In the genomic region with DNA sequence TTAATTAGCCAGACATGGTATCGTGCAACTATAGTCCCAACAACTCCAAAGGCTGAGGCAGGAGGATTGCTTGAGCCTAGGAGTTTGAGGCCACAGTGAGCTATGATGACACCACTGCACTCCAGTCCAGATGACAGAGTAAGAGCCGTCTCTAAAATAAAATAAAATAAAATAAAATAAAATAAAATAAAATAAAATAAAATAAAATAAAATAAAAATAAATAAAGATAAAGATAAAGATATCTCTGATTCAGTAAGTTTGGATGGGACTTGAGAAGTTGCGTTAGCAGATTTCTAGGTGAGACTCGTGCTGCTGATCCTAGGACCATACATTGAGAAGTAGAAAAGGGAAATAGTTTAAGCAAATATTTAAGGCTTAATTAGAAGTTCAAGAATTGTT, we compare ENCODE assay signal across 33 cellular contexts.
"Had no signal": no experiment of that assay in that cellular context is flagged by ENCODE, and none has a peak within 500 bp of the region (broad histone marks: within the 10 kb centered on the region; RNA-seq: fewer than 3 reads in every experiment).

No MANE protein-coding gene starts in this region.

- DNase-seq: Karpas-422, Kasumi-1, MG63, MM.1S, MV-4-11, NCI-H1048, NCI-H1092, NCI-H1092 treated with DMSO at 0.1 percent for 48 hours, NCI-H1105, NCI-H1105 treated with DMSO at 0.1 percent for 48 hours, NCI-H1417, NCI-H1417 treated with DMSO at 0.1 percent for 48 hours, NCI-H1436, NCI-H1436 treated with DMSO at 0.1 percent for 48 hours, NCI-H146, NCI-H1694, NCI-H1694 treated with DMSO at 0.1 percent for 48 hours, NCI-H187, NCI-H187 treated with DMSO at 0.1 percent for 48 hours, NCI-H1930, NCI-H2029, NCI-H2029 treated with DMSO at 0.1 percent for 48 hours, NCI-H2081, NCI-H2081 treated with DMSO at 0.1 percent for 48 hours, NCI-H2107, NCI-H2171, NCI-H2171 treated with DMSO at 0.1 percent for 48 hours, NCI-H2227 treated with DMSO at 0.1 percent for 48 hours, NCI-H226, NCI-H345, NCI-H446, NCI-H446 treated with DMSO at 0.1 percent for 48 hours, NCI-H510A had no signal
